ENCODE assay signal across 10 cellular contexts in the genomic region with DNA sequence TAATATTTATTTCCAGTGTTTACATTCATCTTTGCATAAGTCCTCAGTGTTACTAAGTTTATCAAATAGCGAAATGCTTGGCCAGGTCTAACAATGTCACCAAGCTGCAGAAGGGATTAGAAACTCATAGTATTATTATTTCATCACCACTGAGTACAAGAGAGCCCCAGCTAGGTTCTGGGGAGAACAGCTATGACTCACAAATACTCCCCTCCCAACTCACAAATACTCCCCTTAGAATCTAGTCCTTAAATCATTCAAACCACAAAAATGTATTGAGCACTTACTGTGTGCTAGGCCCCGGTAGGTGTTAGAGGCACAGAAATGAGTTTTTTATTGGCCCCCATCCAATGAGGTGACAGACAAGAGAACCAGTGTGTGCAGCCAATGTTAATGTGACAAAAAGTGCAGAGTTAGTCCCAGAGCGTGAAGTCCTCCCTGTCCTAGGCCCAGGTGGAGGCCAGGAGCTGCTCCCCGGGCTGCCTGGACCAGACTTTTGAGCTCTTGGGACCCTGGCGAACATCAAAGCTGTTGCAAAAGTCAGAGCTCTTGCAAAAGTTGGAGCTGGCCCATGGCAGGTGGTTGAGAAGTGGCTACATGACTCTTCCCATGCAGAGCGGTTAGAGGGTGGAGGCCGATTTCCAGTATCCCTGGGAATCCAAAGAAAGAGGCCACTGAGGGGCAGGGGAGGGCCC. TPM values are rescaled to one million over a fixed set of nuclear protein-coding genes. Genes with fewer than 3 reads are reported as not detected.
DNase-seq lines count a peak whose midpoint lies in the region; ATAC-seq and TF ChIP-seq lines count a peak whose summit lies in the region.
"Had no signal": no experiment of that assay in that cellular context is flagged by ENCODE, and none has a peak within 500 bp of the region (broad histone marks: within the 10 kb centered on the region; RNA-seq: fewer than 3 reads in every experiment).

No MANE protein-coding gene starts in this region.

- TF ChIP-seq CTCF in epithelial cell of esophagus (IDR thresholded peaks at IDR 0.05; ENCODE audit: insufficient read depth, low read depth, low read length, missing control alignments) (no peak), gastroesophageal sphincter (IDR thresholded peaks at IDR 0.05) (no peak)

- no peaks in the 10 kb centered on the region for H3K36me3 Mint-ChIP-seq in T-cell
- H3K36me3 Mint-ChIP-seq in T-helper 2 cell treated with Interferon-gamma antibody and Interleukin-4, amounts not matched to agents 5 μg/mL and 100 μg/mL, for 36 hours (ENCODE audit: low read depth) = no peaks in the 10 kb centered on the region

- H3K4me1 ChIP-seq in gastroesophageal sphincter = no peaks in the 10 kb centered on the region

- no peaks in the 10 kb centered on the region for H3K36me3 ChIP-seq in gastroesophageal sphincter

- POLR2A ChIA-PET in T-cell (lab: Charles Lee) = no interaction called here

- H3K4me1 Mint-ChIP-seq in T-cell = no peaks in the 10 kb centered on the region
- no peaks in the 10 kb centered on the region for H3K4me1 Mint-ChIP-seq in T-helper 2 cell treated with Interferon-gamma antibody and Interleukin-4, amounts not matched to agents 5 μg/mL and 100 μg/mL, for 36 hours (ENCODE audit: low read depth)

- no peak for TF ChIP-seq EP300 in gastroesophageal sphincter (IDR thresholded peaks at IDR 0.05)

- 85 to 100% methylated on average over 2 to 3 of the region's 7 CpGs for WGBS in gastroesophageal sphincter (ENCODE audit: low coverage in 1 of 2), 2 donors

- no peaks in the 10 kb centered on the region for H3K9me3 ChIP-seq in gastroesophageal sphincter
- H3K9me3 ChIP-seq: body of pancreas had no signal

- DNase-seq in EH (ENCODE audit: low read depth) (peak; percentile 69), epithelial cell of esophagus (ENCODE audit: low read depth) (peak; percentile 45), T-cell (no peak), NCI-H82 treated with DMSO at 0.1 percent for 48 hours (lab: John Stamatoyannopoulos, UW; ENCODE audit: unreplicated experiment) (no peak)
- DNase-seq in T-helper 2 cell treated with Interferon-gamma antibody and Interleukin-4, amounts not matched to agents 5 μg/mL and 100 μg/mL, for 36 hours (ENCODE audit: low spot score) = no peak
- DNase-seq: body of pancreas, NCI-H446 treated with DMSO at 0.1 percent for 48 hours had no signal

- TF ChIP-seq POLR2A in gastroesophageal sphincter (IDR thresholded peaks at IDR 0.05) = no peak

- H3K4me3 ChIP-seq in epithelial cell of esophagus (ENCODE audit: low read length) (no peak overlapping the region), gastroesophageal sphincter (no peak overlapping the region)
- H3K4me3 ChIP-seq: body of pancreas had no signal

- H3K27me3 ChIP-seq in gastroesophageal sphincter = no peaks in the 10 kb centered on the region
- H3K27me3 ChIP-seq: body of pancreas had no signal

- no peak overlapping the region for H3K4me3 Mint-ChIP-seq in T-cell
- H3K4me3 Mint-ChIP-seq in T-helper 2 cell treated with Interferon-gamma antibody and Interleukin-4, amounts not matched to agents 5 μg/mL and 100 μg/mL, for 36 hours = no peak overlapping the region

- H3K27ac ChIP-seq in gastroesophageal sphincter = no peak overlapping the region
- H3K27ac ChIP-seq: body of pancreas had no signal

- H3K9me3 Mint-ChIP-seq in T-cell = no peaks in the 10 kb centered on the region
- no peaks in the 10 kb centered on the region for H3K9me3 Mint-ChIP-seq in T-helper 2 cell treated with Interferon-gamma antibody and Interleukin-4, amounts not matched to agents 5 μg/mL and 100 μg/mL, for 36 hours

- no peaks in the 10 kb centered on the region for H3K27me3 Mint-ChIP-seq in T-cell
- H3K27me3 Mint-ChIP-seq in T-helper 2 cell treated with Interferon-gamma antibody and Interleukin-4, amounts not matched to agents 5 μg/mL and 100 μg/mL, for 36 hours (ENCODE audit: low read depth) = no peaks in the 10 kb centered on the region

- CTCF ChIA-PET in T-cell (lab: Charles Lee) = no interaction called here

- ATAC-seq in GM21360 (IDR thresholded peaks at IDR 0.05; ENCODE audit: unreplicated experiment) (peak; percentile 64), HG03196 (IDR thresholded peaks at IDR 0.05; ENCODE audit: unreplicated experiment) (peak; percentile 37), T-cell (replicated peaks in 1 of 4) (no peak), gastroesophageal sphincter (no peak)
- ATAC-seq: body of pancreas had no signal

- no peak overlapping the region for H3K27ac Mint-ChIP-seq in T-cell
- H3K27ac Mint-ChIP-seq in T-helper 2 cell treated with Interferon-gamma antibody and Interleukin-4, amounts not matched to agents 5 μg/mL and 100 μg/mL, for 36 hours = no peak overlapping the region

RNA-seq across cellular contexts. Expression of a gene that starts 9.8 kb away (rescaled TPM):
- total RNA-seq in T-cell (under 1 TPM; 0.20 to 0.46 (median 0.23) TPM), gastroesophageal sphincter (10 to 100 TPM in 1 of 4 donors, 1 to 10 TPM in 3; 2.0 to 10.6 (median 4.6) TPM)

Comparison
In these comparisons a context has a peak if more than half of its experiments do, and no peak if none do; other contexts are left out.
1. DNase-seq: peak in EH (single experiment) and epithelial cell of esophagus (single experiment); none in T-cell (0 of 34), T-helper 2 cell treated with Interferon-gamma antibody and Interleukin-4, amounts not matched to agents 5 μg/mL and 100 μg/mL, for 36 hours (single experiment) and NCI-H82 treated with DMSO at 0.1 percent for 48 hours (single experiment).
2. ATAC-seq: peak in GM21360 (single experiment) and HG03196 (single experiment); none in T-cell (0 of 4) and gastroesophageal sphincter (single experiment).